In genomic region chr7:158862985-158863610, GRCh38 we compare ENCODE assay signal across 8 cellular contexts. TPM values are rescaled to one million over a fixed set of nuclear protein-coding genes. Genes with fewer than 3 reads are reported as not detected.
DNase-seq lines count a peak whose midpoint lies in the region; ATAC-seq and TF ChIP-seq lines count a peak whose summit lies in the region.
"Not testable (repeated sequence)": the region's sequence is repeated elsewhere in the genome, so short reads cannot be mapped to it uniquely, and the experiment has no call there.

No MANE protein-coding gene starts in this region.

- H3K9me3 ChIP-seq in skeletal muscle tissue (ENCODE audit: control insufficient read depth in 3 of 3, low read length in 3 of 3), result not testable (repeated sequence)

- peak overlapping the region; percentile 48 to 64 (median 61) for H3K9ac ChIP-seq in skeletal muscle tissue (ENCODE audit: low read depth in 1 of 3, low read length in 3 of 3)

- DNase-seq in AG04449 (ENCODE audit: low read depth, low spot score), result not testable (repeated sequence)
- DNase-seq in NCI-H1436 (lab: John Stamatoyannopoulos, UW) (peak; percentile 31), kidney epithelial cell (ENCODE audit: low read depth) (peak; percentile 23)
- peak; percentile 63 for DNase-seq in activated CD4-positive, alpha-beta T cell treated with anti-CD3 and anti-CD28 coated beads for 48 hours

- H3K27me3 ChIP-seq in kidney epithelial cell (ENCODE audit: control insufficient read depth, insufficient read depth, low read length); skeletal muscle tissue (ENCODE audit: control insufficient read depth in 3 of 3, insufficient read depth in 3 of 3, low read length in 3 of 3): not testable (repeated sequence)

- H3K27ac ChIP-seq in skeletal muscle tissue (ENCODE audit: low read depth, low read length), result peak overlapping the region; percentile 91

- intact Hi-C loops in dendritic cell treated with granulocyte-macrophage colony-stimulating factor and Interleukin-4, amounts not matched to agents 40 ng/mL and 50 ng/mL, for 4 days (cut with micrococcal nuclease), result loop anchor here (10.0 kb wide), 1 partner anchor 112 kb away; no protein-coding TSS in a partner anchor

- POLR2A ChIA-PET in AG04449 (lab: Yijun Ruan, JAX), result interaction anchor here (1.4 to 1.9 kb wide), 3 partner anchors 34 to 158 kb away, joined by 6 to 8 read pairs (median 7); partner anchors contain the start of genes ESYT2 and NCAPG2

- H3K4me3 ChIP-seq in AG04449 (ENCODE audit: low read depth, low read length), result peak overlapping the region; percentile 54
- peak overlapping the region; percentile 50 for H3K4me3 ChIP-seq in kidney epithelial cell (ENCODE audit: low read depth, low read length)
- peak overlapping the region; percentile 25 to 76 (median 63) for H3K4me3 ChIP-seq in skeletal muscle tissue (ENCODE audit: low read length in 3 of 3)

- H3K4me1 ChIP-seq in skeletal muscle tissue (ENCODE audit: control insufficient read depth in 3 of 3, insufficient read depth in 3 of 3, low read length in 3 of 3), result peaks cover 15 to 23% (median 20%) of the 10 kb centered on the region in 3 donors

- peaks cover 37% of the 10 kb centered on the region for H3K4me1 Mint-ChIP-seq in dendritic cell treated with granulocyte-macrophage colony-stimulating factor and Interleukin-4, amounts not matched to agents 40 ng/mL and 50 ng/mL, for 4 days (ENCODE audit: low read depth)

- not testable (repeated sequence) for H3K27me3 Mint-ChIP-seq in dendritic cell treated with granulocyte-macrophage colony-stimulating factor and Interleukin-4, amounts not matched to agents 40 ng/mL and 50 ng/mL, for 4 days

- CTCF ChIA-PET in AG04449 (lab: Yijun Ruan, JAX), result not testable (repeated sequence)

- peak overlapping the region; percentile 86 for H3K4me3 Mint-ChIP-seq in dendritic cell treated with granulocyte-macrophage colony-stimulating factor and Interleukin-4, amounts not matched to agents 40 ng/mL and 50 ng/mL, for 4 days

- peak overlapping the region; percentile 98 for H3K27ac Mint-ChIP-seq in dendritic cell treated with granulocyte-macrophage colony-stimulating factor and Interleukin-4, amounts not matched to agents 40 ng/mL and 50 ng/mL, for 4 days

- peaks cover 10% of the 10 kb centered on the region for H3K36me3 Mint-ChIP-seq in dendritic cell treated with granulocyte-macrophage colony-stimulating factor and Interleukin-4, amounts not matched to agents 40 ng/mL and 50 ng/mL, for 4 days (ENCODE audit: low read depth)

- ATAC-seq in GM19023 (IDR thresholded peaks at IDR 0.05; ENCODE audit: unreplicated experiment), result peak; percentile 58
- peak; percentile 67 for ATAC-seq in HG02885 (IDR thresholded peaks at IDR 0.05; ENCODE audit: poor library complexity, unreplicated experiment)

- not testable (repeated sequence) for H3K9me3 Mint-ChIP-seq in dendritic cell treated with granulocyte-macrophage colony-stimulating factor and Interleukin-4, amounts not matched to agents 40 ng/mL and 50 ng/mL, for 4 days

- TF ChIP-seq CTCF in AG04449 (IDR thresholded peaks at IDR 0.05; ENCODE audit: insufficient read depth, low read length, missing control alignments); kidney epithelial cell (IDR thresholded peaks at IDR 0.05; ENCODE audit: insufficient read depth, low read length, poor library complexity, severe bottlenecking): not testable (repeated sequence)

- H3K36me3 ChIP-seq in kidney epithelial cell (ENCODE audit: control insufficient read depth, insufficient read depth, low read length); skeletal muscle tissue (ENCODE audit: control insufficient read depth in 3 of 3, insufficient read depth in 3 of 3, low read length in 3 of 3): not testable (repeated sequence)

RNA-seq across cellular contexts. Expression of gene DYNC2I1, which starts 6.7 kb away (rescaled TPM):
- total RNA-seq in kidney epithelial cell (6.8 and 7.2 TPM in 2 replicates), skeletal muscle tissue (5.7 TPM)

RNA-seq across cellular contexts. Expression of gene ESYT2, which starts 33.8 kb away (rescaled TPM):
- 53.1 and 54.1 TPM in 2 replicates for total RNA-seq in kidney epithelial cell
- 38.1 TPM for total RNA-seq in skeletal muscle tissue
